Comparison of ENCODE assay signal across 26 cellular contexts in genomic region chr13:79283742-79284141, GRCh38.
A peak's percentile ranks its signal among the peaks of the same experiment; 100 is the strongest.
DNase-seq lines count a peak whose midpoint lies in the region; ATAC-seq, FAIRE-seq and TF ChIP-seq lines count a peak whose summit lies in the region.
"Had no signal": no experiment of that assay in that cellular context is flagged by ENCODE, and none has a peak within 500 bp of the region (broad histone marks: within the 10 kb centered on the region; RNA-seq: fewer than 3 reads in every experiment).

No MANE protein-coding gene starts in this region.

- H3K4me1 Mint-ChIP-seq in GM23338, result peaks cover 24% of the 10 kb centered on the region
- H3K4me1 Mint-ChIP-seq: CD8-positive, alpha-beta memory T cell had no signal

- peaks cover 3% of the 10 kb centered on the region for H3K27me3 Mint-ChIP-seq in GM23338 (ENCODE audit: insufficient read depth, low read depth, poor library complexity)
- H3K27me3 Mint-ChIP-seq: CD4-positive, alpha-beta T cell had no signal

- H4K5ac ChIP-seq in H1 (ENCODE audit: insufficient read length, low read depth, low read length) (peak overlapping the region; percentile 26), mesendoderm (ENCODE audit: low read length) (no peak overlapping the region)

- H3K4me3 ChIP-seq in GM23338 (no peak overlapping the region), HEK293 (ENCODE audit: low read depth, low read length) (no peak overlapping the region), H1 (ENCODE audit: extremely low read depth in 1 of 4, insufficient read depth in 2 of 4, low read depth in 3 of 4, low read length in 4 of 4) (no peak overlapping the region), mesendoderm (ENCODE audit: low read length) (no peak overlapping the region), thyroid gland (replicated peaks in 1 of 3) (no peak overlapping the region)
- H3K4me3 ChIP-seq: A549; BLaER1 treated with 17β-estradiol and CSF1 and Interleukin-3, amounts not matched to agents 10 nM and 100 nM; GM12878 had no signal

- no peak for FAIRE-seq in H1 (lab: Jason Lieb, UNC)
- FAIRE-seq: A549, D721Med, GM12878, GM19239 had no signal

- H3K23ac ChIP-seq in H1 (ENCODE audit: insufficient read length), result no peak overlapping the region
- H3K23ac ChIP-seq in mesendoderm (ENCODE audit: low read length), result no peak overlapping the region

- TF ChIP-seq POLR2A in H1 (IDR thresholded peaks at IDR 0.05; ENCODE audit: control extremely low read depth in 1 of 2, low read depth in 2 of 2, low read length in 2 of 2) (no peak), thyroid gland (IDR thresholded peaks at IDR 0.05) (no peak)

- no peaks in the 10 kb centered on the region for H3K9me3 Mint-ChIP-seq in GM23338
- H3K9me3 Mint-ChIP-seq: CD14-positive monocyte; CD4-positive, alpha-beta T cell; HFFc6 had no signal

- WGBS in H1 (ENCODE audit: extremely low coverage in 1 of 2, insufficient coverage in 1 of 2, insufficient read length in 1 of 2, insufficient replicate concordance in 2 of 2, low coverage in 1 of 2, low lambda C conversion rate in 2 of 2, missing lambda C conversion rate in 1 of 2), 2 experiments, result 85% methylated on average over 2 of the region's 2 CpGs; no CpG with 5 or more reads in 1 of the 2 experiments
- WGBS in mesendoderm (ENCODE audit: extremely low coverage, insufficient coverage, low lambda C conversion rate), result no CpG with 5 or more reads among the region's 2 CpGs
- 87 to 96% methylated on average over 2 of the region's 2 CpGs for WGBS in thyroid gland, 2 donors

- TF ChIP-seq CTCF in GM23338 (conservative IDR thresholded peaks at IDR 0.05; ENCODE audit: low read depth in 2 of 2) (no peak), HEK293 (tag by site-specific recombination; IDR thresholded peaks at IDR 0.05) (no peak), H1 (IDR thresholded peaks at IDR 0.05; ENCODE audit: control extremely low read depth in 1 of 3, insufficient read depth in 1 of 3, low read depth in 1 of 3, low read length in 3 of 3) (no peak), thyroid gland (IDR thresholded peaks at IDR 0.05) (no peak)

- DNase-seq in GM23338 (ENCODE audit: low spot score) (no peak), H1 (ENCODE audit: low read depth in 1 of 2, low spot score in 2 of 2) (no peak), mesendoderm (no peak), NCI-H1930 (lab: John Stamatoyannopoulos, UW) (no peak), NCI-H1417 (lab: John Stamatoyannopoulos, UW) (no peak), thyroid gland (no peak), pons (ENCODE audit: low spot score) (no peak)
- DNase-seq: 8988T; ACHN; BE2C; CD4-positive, alpha-beta T cell; CD8-positive, alpha-beta memory T cell; DMS 273 treated with DMSO at 0.1 percent for 48 hours; DMS79; GDM1; GOT3; H7; HFFc6 had no signal

- ATAC-seq in GM23338, result no peak
- ATAC-seq: A549, HCT116 had no signal

- H3K27ac ChIP-seq in GM23338 (ENCODE audit: low read depth) (no peak overlapping the region), HEK293 (ENCODE audit: extremely low read depth, low read depth, low read length) (no peak overlapping the region), H1 (ENCODE audit: low read depth, low read length) (no peak overlapping the region), mesendoderm (ENCODE audit: low read depth, low read length) (no peak overlapping the region), thyroid gland (no peak overlapping the region)
- H3K27ac ChIP-seq: A549; BLaER1 treated with 17β-estradiol and CSF1 and Interleukin-3, amounts not matched to agents 10 nM and 100 nM had no signal

- CTCF ChIA-PET in HEK293 (lab: Yijun Ruan, JAX), result no interaction called here
- CTCF ChIA-PET in H1 (lab: Charles Lee; ENCODE audit: partially characterized antibody), result no interaction called here

- intact Hi-C loops in thyroid gland (cut with DNase I), result no loop called here

- peak overlapping the region; percentile 98; the same call in 1 of the 2 replicates for H2BK20ac ChIP-seq in H1 (ENCODE audit: low read length)

- H2AK5ac ChIP-seq in H1 (ENCODE audit: low read depth, low read length) (peak overlapping the region; percentile 65; the same call in 1 of the 2 replicates), mesendoderm (ENCODE audit: low read length) (no peak overlapping the region)

- H2BK5ac ChIP-seq in H1 (ENCODE audit: low read depth, low read length), result peak overlapping the region; percentile 92; the same call in 1 of the 2 replicates
- H2BK5ac ChIP-seq in mesendoderm (ENCODE audit: low read length), result no peak overlapping the region

- H2AFZ ChIP-seq in GM23338 (no peak overlapping the region), H1 (ENCODE audit: low read length) (no peak overlapping the region)

- H3K27ac Mint-ChIP-seq in GM23338, result peak overlapping the region; percentile 58
- H3K27ac Mint-ChIP-seq: CD4-positive, alpha-beta T cell; HFFc6 had no signal

- TF ChIP-seq RAD21 in H1 (IDR thresholded peaks at IDR 0.05 in 1 of 2, conservative IDR thresholded peaks at IDR 0.05 in 1 of 2; ENCODE audit: low read depth in 2 of 2, low read length in 2 of 2), result no peak

- H3K18ac ChIP-seq in H1 (ENCODE audit: extremely low read depth, low read length), result peak overlapping the region; percentile 66
- peak overlapping the region; percentile 64 for H3K18ac ChIP-seq in mesendoderm (ENCODE audit: low read length)

- H3K4me1 ChIP-seq in GM23338 (ENCODE audit: insufficient read depth), result peaks cover 41% of the 10 kb centered on the region
- no peaks in the 10 kb centered on the region for H3K4me1 ChIP-seq in HEK293 (ENCODE audit: control insufficient read depth, insufficient read depth, low read length)
- H3K4me1 ChIP-seq in H1 (replicated peaks in 1 of 4; ENCODE audit: control insufficient read depth in 3 of 4, insufficient read depth in 4 of 4, low read length in 3 of 4), result peaks cover 6 to 29% (median 19%) of the 10 kb centered on the region in 4 experiments; a peak in 5 of 7 replicates
- peaks cover 11% of the 10 kb centered on the region for H3K4me1 ChIP-seq in mesendoderm (ENCODE audit: control insufficient read depth, low read depth, low read length)
- no peaks in the 10 kb centered on the region for H3K4me1 ChIP-seq in thyroid gland
- H3K4me1 ChIP-seq: BE2C had no signal

- H3K79me1 ChIP-seq in H1 (ENCODE audit: low read depth, low read length) (no peaks in the 10 kb centered on the region), mesendoderm (ENCODE audit: low read length) (no peaks in the 10 kb centered on the region)

- no peaks in the 10 kb centered on the region for H3K9me2 ChIP-seq in GM23338 (ENCODE audit: insufficient read depth)

- no peak overlapping the region for H3K56ac ChIP-seq in H1 (replicated peaks; ENCODE audit: insufficient read length, low read depth, low read length)
- H3K56ac ChIP-seq in mesendoderm (ENCODE audit: low read length), result no peak overlapping the region

- peaks cover 2% of the 10 kb centered on the region; the same call in 1 of the 3 replicates for H3K36me3 Mint-ChIP-seq in GM23338 (ENCODE audit: low read depth)
- H3K36me3 Mint-ChIP-seq: CD14-positive monocyte; CD8-positive, alpha-beta memory T cell had no signal

- no peak overlapping the region for H3K4me3 Mint-ChIP-seq in GM23338
- H3K4me3 Mint-ChIP-seq: CD4-positive, alpha-beta T cell; CD8-positive, alpha-beta memory T cell; HFFc6 had no signal

- no peaks in the 10 kb centered on the region for H3F3A ChIP-seq in GM23338 (replicated peaks; ENCODE audit: low read depth)

- POLR2A ChIA-PET in HEK293 (lab: Yijun Ruan, JAX), result no interaction called here
- POLR2A ChIA-PET in H1 (lab: Charles Lee; ENCODE audit: partially characterized antibody), result no interaction called here

- no peaks in the 10 kb centered on the region for H3K23me2 ChIP-seq in H1 (ENCODE audit: low read depth, low read length)

- H3K36me3 ChIP-seq in GM23338 (ENCODE audit: insufficient read depth) (no peaks in the 10 kb centered on the region), HEK293 (ENCODE audit: control insufficient read depth in 2 of 2, insufficient read depth in 1 of 2, low read length in 2 of 2) (no peaks in the 10 kb centered on the region), H1 (ENCODE audit: control insufficient read depth in 2 of 4, insufficient read depth in 4 of 4, low read length in 3 of 4) (no peaks in the 10 kb centered on the region), mesendoderm (ENCODE audit: control insufficient read depth, insufficient read depth, low read length) (no peaks in the 10 kb centered on the region), thyroid gland (no peaks in the 10 kb centered on the region)
- H3K36me3 ChIP-seq: BE2C; BLaER1 treated with 17β-estradiol and CSF1 and Interleukin-3, amounts not matched to agents 10 nM and 100 nM had no signal

- peak overlapping the region; percentile 92 for H4K91ac ChIP-seq in H1 (replicated peaks; ENCODE audit: insufficient read length, low read length)

- H3K4ac ChIP-seq in H1 (replicated peaks; ENCODE audit: insufficient read length, low read depth, low read length) (no peak overlapping the region), mesendoderm (ENCODE audit: low read depth, low read length) (peak overlapping the region; percentile 6)

- H3K9me3 ChIP-seq in HEK293 (ENCODE audit: control insufficient read depth, insufficient read depth, low read depth, low read length) (no peaks in the 10 kb centered on the region), H1 (ENCODE audit: insufficient read depth in 2 of 2, low read depth in 1 of 2, low read length in 1 of 2) (no peaks in the 10 kb centered on the region), thyroid gland (no peaks in the 10 kb centered on the region)
- H3K9me3 ChIP-seq: A549; BE2C; BLaER1 treated with 17β-estradiol and CSF1 and Interleukin-3, amounts not matched to agents 10 nM and 100 nM had no signal

- H2BK120ac ChIP-seq in H1 (replicated peaks; ENCODE audit: low read depth, low read length) (peak overlapping the region; percentile 96), mesendoderm (ENCODE audit: low read depth, low read length) (no peak overlapping the region)

- no peak overlapping the region for H3K9ac ChIP-seq in H1 (replicated peaks in 1 of 4; ENCODE audit: extremely low read depth in 1 of 4, low read depth in 3 of 4, low read length in 3 of 4)
- H3K9ac ChIP-seq in mesendoderm (ENCODE audit: low read length), result no peak overlapping the region
- H3K9ac ChIP-seq: BLaER1 treated with 17β-estradiol and CSF1 and Interleukin-3, amounts not matched to agents 10 nM and 100 nM had no signal

- TF ChIP-seq EP300 in H1 (IDR thresholded peaks at IDR 0.05; ENCODE audit: borderline replicate concordance in 1 of 2, low read depth in 2 of 2, low read length in 2 of 2), result no peak

- H2BK15ac ChIP-seq in H1 (ENCODE audit: low read length), result no peak overlapping the region
- H2BK15ac ChIP-seq in mesendoderm (replicated peaks; ENCODE audit: low read depth), result peak overlapping the region; percentile 21

- H4K8ac ChIP-seq in H1 (ENCODE audit: extremely low read depth, insufficient read depth, low read length), result no peak overlapping the region
- H4K8ac ChIP-seq in mesendoderm (ENCODE audit: low read depth, low read length), result peak overlapping the region; percentile 56

- no peak overlapping the region for H3K4me2 ChIP-seq in GM23338
- H3K4me2 ChIP-seq in H1 (ENCODE audit: insufficient read depth in 1 of 2, low read depth in 2 of 2, low read length in 2 of 2), result no peak overlapping the region
- H3K4me2 ChIP-seq in mesendoderm (ENCODE audit: low read length), result no peak overlapping the region
- H3K4me2 ChIP-seq: BLaER1 treated with 17β-estradiol and CSF1 and Interleukin-3, amounts not matched to agents 10 nM and 100 nM had no signal

- H3K27me3 ChIP-seq in GM23338 (ENCODE audit: insufficient read depth) (no peaks in the 10 kb centered on the region), H1 (replicated peaks in 1 of 4; ENCODE audit: control insufficient read depth in 3 of 4, extremely low read depth in 1 of 4, insufficient read depth in 3 of 4, low read length in 3 of 4) (no peaks in the 10 kb centered on the region), mesendoderm (ENCODE audit: insufficient read depth, low read length, poor library complexity) (no peaks in the 10 kb centered on the region), thyroid gland (no peaks in the 10 kb centered on the region)
- H3K27me3 ChIP-seq: BE2C; BLaER1 treated with 17β-estradiol and CSF1 and Interleukin-3, amounts not matched to agents 10 nM and 100 nM had no signal

- H2BK12ac ChIP-seq in H1 (ENCODE audit: low read depth, low read length), result 0 out of 2 replicates have a peak overlapping the region, but pooled peaks have one; percentile 32

- no peak overlapping the region for H3K14ac ChIP-seq in H1 (ENCODE audit: insufficient read length)

- H4K20me1 ChIP-seq in GM23338 (replicated peaks; ENCODE audit: insufficient read depth), result no peaks in the 10 kb centered on the region
- H4K20me1 ChIP-seq in H1 (replicated peaks in 1 of 2; ENCODE audit: control insufficient read depth in 1 of 2, insufficient read depth in 2 of 2, low read length in 2 of 2), result no peaks in the 10 kb centered on the region
- H4K20me1 ChIP-seq: BLaER1 treated with 17β-estradiol and CSF1 and Interleukin-3, amounts not matched to agents 10 nM and 100 nM had no signal

- H3K79me2 ChIP-seq in GM23338 (replicated peaks; ENCODE audit: insufficient read depth) (no peaks in the 10 kb centered on the region), H1 (ENCODE audit: control insufficient read depth in 1 of 2, insufficient read depth in 2 of 2, low read length in 2 of 2) (no peaks in the 10 kb centered on the region), mesendoderm (ENCODE audit: control insufficient read depth, insufficient read depth, low read length) (no peaks in the 10 kb centered on the region)
